ENCODE assay signal across 8 cellular contexts in the genomic region with DNA sequence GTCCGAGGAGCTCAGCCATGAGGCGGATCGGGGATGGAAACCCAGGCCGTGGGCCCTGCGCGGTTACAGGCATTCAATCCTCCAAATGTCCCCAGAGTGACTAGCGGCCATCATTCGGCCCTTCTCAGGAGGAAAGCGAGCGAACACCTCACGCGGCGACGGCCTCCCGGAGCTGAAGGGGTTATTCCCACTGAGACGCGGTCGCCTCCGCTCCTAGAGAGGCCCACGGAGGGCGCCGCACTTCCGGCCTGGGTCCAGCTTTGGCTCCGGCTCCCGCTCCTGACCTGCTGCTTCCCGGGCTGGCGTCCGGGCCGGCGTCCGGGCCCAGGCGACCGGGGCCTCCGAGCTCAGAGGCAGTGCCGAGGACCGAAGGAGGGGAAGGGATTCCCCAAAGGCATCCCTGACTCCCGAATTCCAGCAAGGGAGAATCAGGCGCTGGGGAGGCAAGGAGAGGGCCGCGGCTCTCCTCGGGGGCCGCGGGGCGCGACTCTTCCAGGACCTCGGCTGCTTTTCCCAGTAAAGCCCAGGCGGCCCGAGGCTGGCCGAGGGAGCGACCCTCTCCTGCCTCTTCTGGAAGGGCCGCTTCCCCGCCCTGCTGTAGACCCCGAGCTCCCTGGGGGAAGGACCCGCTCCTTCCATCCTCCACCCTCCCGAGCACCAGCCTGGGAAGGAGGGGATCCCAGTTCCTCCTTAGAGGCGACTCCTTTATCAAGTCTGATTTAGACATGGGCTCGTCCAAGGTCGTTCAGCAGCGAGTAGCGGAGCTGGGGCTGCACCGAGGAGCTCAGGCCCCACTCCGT. TPM values are rescaled to one million over a fixed set of nuclear protein-coding genes. Genes with fewer than 3 reads are reported as not detected.
A peak's percentile ranks its signal among the peaks of the same experiment; 100 is the strongest.
DNase-seq lines count a peak whose midpoint lies in the region; ATAC-seq and TF ChIP-seq lines count a peak whose summit lies in the region.

No MANE protein-coding gene starts in this region.

- ATAC-seq in HG03045 (IDR thresholded peaks at IDR 0.05; ENCODE audit: unreplicated experiment): peak; percentile 59
- ATAC-seq in activated T-helper 17 cell treated with anti-CD3 and anti-CD28 coated beads, Interleukin-2, amount 50 U/mL, for 72 hours (replicated peaks): peak; percentile 81
- ATAC-seq in GM18858 (IDR thresholded peaks at IDR 0.05; ENCODE audit: unreplicated experiment): no peak

- TF ChIP-seq CTCF in fibroblast of lung (conservative IDR thresholded peaks at IDR 0.05 in 1 of 2, IDR thresholded peaks at IDR 0.05 in 1 of 2; ENCODE audit: low read depth in 1 of 2, low read length in 2 of 2): no peak

- peak overlapping the region; percentile 62 to 89 (median 72) for H3K4me3 ChIP-seq in fibroblast of lung (replicated peaks in 1 of 4; ENCODE audit: control extremely low read depth in 1 of 4, insufficient read depth in 1 of 4, low read depth in 3 of 4, low read length in 4 of 4)
- peak overlapping the region; percentile 81 to 90 for H3K4me3 ChIP-seq in muscle layer of duodenum (ENCODE audit: low read depth in 1 of 2, low read length in 2 of 2)
- peak overlapping the region; percentile 68 to 90 for H3K4me3 ChIP-seq in stomach smooth muscle (ENCODE audit: low read length in 2 of 2)

- in situ Hi-C loops in Caki2 (cut with HindIII; ENCODE audit: low pct_unique_long_range_greater_than_20kb, low sequenced_read_pairs): loop anchor here (10.0 kb wide), 1 partner anchor 69 kb away; no protein-coding TSS in a partner anchor

- no peaks in the 10 kb centered on the region for H3K27me3 Mint-ChIP-seq in activated T-helper 17 cell treated with anti-CD3 and anti-CD28 coated beads, Interleukin-2, amount 50 U/mL, for 72 hours

- H3K4me3 Mint-ChIP-seq in activated T-helper 17 cell treated with anti-CD3 and anti-CD28 coated beads, Interleukin-2, amount 50 U/mL, for 72 hours: peak overlapping the region; percentile 65

- peak overlapping the region; percentile 75 for H3K27ac ChIP-seq in fibroblast of lung (ENCODE audit: insufficient read depth, low read length)
- peak overlapping the region; percentile 90 for H3K27ac ChIP-seq in muscle layer of duodenum (ENCODE audit: low read length)
- peak overlapping the region; percentile 91 for H3K27ac ChIP-seq in stomach smooth muscle (ENCODE audit: low read length)

- H3K4me1 Mint-ChIP-seq in activated T-helper 17 cell treated with anti-CD3 and anti-CD28 coated beads, Interleukin-2, amount 50 U/mL, for 72 hours: peaks cover 7% of the 10 kb centered on the region

- peak overlapping the region; percentile 76 for H3K27ac Mint-ChIP-seq in activated T-helper 17 cell treated with anti-CD3 and anti-CD28 coated beads, Interleukin-2, amount 50 U/mL, for 72 hours

- H3K9ac ChIP-seq in fibroblast of lung (ENCODE audit: insufficient read depth, low read length) (peak overlapping the region; percentile 78), stomach smooth muscle (ENCODE audit: low read length in 2 of 2) (peak overlapping the region; percentile 90 to 96)

- H3K4me2 ChIP-seq in fibroblast of lung (ENCODE audit: extremely low read depth, insufficient read depth, low read length): peak overlapping the region; percentile 87

- H3K36me3 Mint-ChIP-seq in activated T-helper 17 cell treated with anti-CD3 and anti-CD28 coated beads, Interleukin-2, amount 50 U/mL, for 72 hours (ENCODE audit: low read depth): no peaks in the 10 kb centered on the region

- H3K4me1 ChIP-seq in fibroblast of lung (ENCODE audit: control insufficient read depth, extremely low read depth, insufficient read depth, low read length): peaks cover 3% of the 10 kb centered on the region
- peaks cover 4 to 10% of the 10 kb centered on the region in 2 donors for H3K4me1 ChIP-seq in muscle layer of duodenum (ENCODE audit: control insufficient read depth in 1 of 2, insufficient read depth in 2 of 2, low read length in 2 of 2)
- peaks cover 15% of the 10 kb centered on the region for H3K4me1 ChIP-seq in stomach smooth muscle (ENCODE audit: control insufficient read depth, insufficient read depth, low read length)

- H4K20me1 ChIP-seq in fibroblast of lung (ENCODE audit: control insufficient read depth, extremely low read depth, insufficient read depth, low read length): no peaks in the 10 kb centered on the region

- H3K36me3 ChIP-seq in fibroblast of lung (ENCODE audit: control insufficient read depth, insufficient read depth, low read length) (no peaks in the 10 kb centered on the region), muscle layer of duodenum (ENCODE audit: control insufficient read depth in 1 of 2, insufficient read depth in 2 of 2, low read length in 2 of 2) (no peaks in the 10 kb centered on the region), stomach smooth muscle (ENCODE audit: control insufficient read depth in 2 of 2, insufficient read depth in 2 of 2, low read length in 2 of 2) (no peaks in the 10 kb centered on the region)

- H2AFZ ChIP-seq in fibroblast of lung (ENCODE audit: low read length): peak overlapping the region; percentile 65

- DNase-seq in Caki2 (ENCODE audit: low read depth) (peak; percentile 86), OCI-M1 (lab: John Stamatoyannopoulos, UW) (peak; percentile 93), fibroblast of lung (ENCODE audit: low read depth in 2 of 2) (peak; percentile 80 to 83)

- no peaks in the 10 kb centered on the region for H3K79me2 ChIP-seq in fibroblast of lung (ENCODE audit: control insufficient read depth, insufficient read depth, low read length)

- no peaks in the 10 kb centered on the region for H3K27me3 ChIP-seq in fibroblast of lung (ENCODE audit: control insufficient read depth, insufficient read depth, low read length)
- H3K27me3 ChIP-seq in muscle layer of duodenum (ENCODE audit: low read depth, low read length): no peaks in the 10 kb centered on the region
- H3K27me3 ChIP-seq in stomach smooth muscle (ENCODE audit: control insufficient read depth in 1 of 2, insufficient read depth in 2 of 2, low read length in 2 of 2): no peaks in the 10 kb centered on the region

- no peaks in the 10 kb centered on the region for H3K9me3 ChIP-seq in fibroblast of lung (ENCODE audit: control insufficient read depth, insufficient read depth, low read depth, low read length)
- H3K9me3 ChIP-seq in muscle layer of duodenum (ENCODE audit: control insufficient read depth in 1 of 2, low read length in 2 of 2): no peaks in the 10 kb centered on the region
- H3K9me3 ChIP-seq in stomach smooth muscle (ENCODE audit: control insufficient read depth in 2 of 2, low read length in 2 of 2): no peaks in the 10 kb centered on the region

- no peaks in the 10 kb centered on the region for H3K9me3 Mint-ChIP-seq in activated T-helper 17 cell treated with anti-CD3 and anti-CD28 coated beads, Interleukin-2, amount 50 U/mL, for 72 hours

RNA-seq across cellular contexts. Expression of a gene that starts 18.6 kb away (rescaled TPM):
- 14.0 and 17.5 TPM in 2 replicates for total RNA-seq in Caki2 (2014; rRNA removed; shearing (Covaris generic); ENCODE audit: low replicate concordance)
- total RNA-seq in activated T-helper 17 cell treated with anti-CD3 and anti-CD28 coated beads, Interleukin-2, amount 50 U/mL, for 72 hours: under 1 TPM; 0.28 to 0.48 TPM
- 6.4 and 7.3 TPM in 2 replicates for total RNA-seq in fibroblast of lung
- polyA plus RNA-seq in fibroblast of lung: 5.8 and 6.2 TPM in 2 replicates
- polyA plus RNA-seq in fibroblast of lung (2012): 13.5 and 14.3 TPM in 2 replicates
- 12.2 and 15.9 TPM in 2 replicates for polyA minus RNA-seq in fibroblast of lung (ENCODE audit: low replicate concordance)

RNA-seq across cellular contexts. Expression of a gene that starts 43.4 kb away (rescaled TPM):
- 107 and 110 TPM in 2 replicates for total RNA-seq in Caki2 (2014; rRNA removed; shearing (Covaris generic); ENCODE audit: low replicate concordance)
- 10 to 100 TPM; 90.7 to 95.1 TPM for total RNA-seq in activated T-helper 17 cell treated with anti-CD3 and anti-CD28 coated beads, Interleukin-2, amount 50 U/mL, for 72 hours
- total RNA-seq in fibroblast of lung: 56.8 TPM in 2 replicates
- 42.0 and 68.2 TPM in 2 replicates for polyA plus RNA-seq in fibroblast of lung
- 49.9 and 73.9 TPM in 2 replicates for polyA plus RNA-seq in fibroblast of lung (2012)
- 107 and 130 TPM in 2 replicates for polyA minus RNA-seq in fibroblast of lung (ENCODE audit: low replicate concordance)

RNA-seq across cellular contexts. Expression of a gene that starts 43.7 kb away (rescaled TPM):
- total RNA-seq in Caki2 (2014; rRNA removed; shearing (Covaris generic); ENCODE audit: low replicate concordance): 7.2 and 12.3 TPM in 2 replicates
- total RNA-seq in activated T-helper 17 cell treated with anti-CD3 and anti-CD28 coated beads, Interleukin-2, amount 50 U/mL, for 72 hours: 1 to 10 TPM; 2.9 TPM
- total RNA-seq in fibroblast of lung: 0.77 and 1.3 TPM in 2 replicates
- polyA plus RNA-seq in fibroblast of lung: 1.5 and 2.0 TPM in 2 replicates
- 2.4 and 3.7 TPM in 2 replicates for polyA plus RNA-seq in fibroblast of lung (2012)
- 0.39 and 4.0 TPM in 2 replicates for polyA minus RNA-seq in fibroblast of lung (ENCODE audit: low replicate concordance)

RNA-seq across cellular contexts. Expression of a gene that starts 57.3 kb away (rescaled TPM):
- 32.0 and 53.5 TPM in 2 replicates for total RNA-seq in Caki2 (2014; rRNA removed; shearing (Covaris generic); ENCODE audit: low replicate concordance)
- total RNA-seq in activated T-helper 17 cell treated with anti-CD3 and anti-CD28 coated beads, Interleukin-2, amount 50 U/mL, for 72 hours: 10 to 100 TPM; 30.0 to 43.3 TPM
- 11.8 and 15.4 TPM in 2 replicates for total RNA-seq in fibroblast of lung
- polyA plus RNA-seq in fibroblast of lung: 19.4 and 23.8 TPM in 2 replicates
- polyA plus RNA-seq in fibroblast of lung (2012): 19.2 and 24.2 TPM in 2 replicates
- 31.4 and 31.6 TPM in 2 replicates for polyA minus RNA-seq in fibroblast of lung (ENCODE audit: low replicate concordance)
